In genomic region chr5:91383956-91384300, GRCh38 we compare ENCODE assay signal across 7 cellular contexts. TPM values are rescaled to one million over a fixed set of nuclear protein-coding genes. Genes with fewer than 3 reads are reported as not detected.
DNase-seq lines count a peak whose midpoint lies in the region; ATAC-seq, FAIRE-seq and TF ChIP-seq lines count a peak whose summit lies in the region.

No MANE protein-coding gene starts in this region.

- peaks cover 17% of the 10 kb centered on the region for H3K4me1 Mint-ChIP-seq in stimulated activated memory B cell treated with anti-CD40 and anti-IgM and Interleukin-4, amounts not matched to agents 10 μg/mL and 1 μg/mL and 100 μg/mL, for 72 hours

- H4K20me1 ChIP-seq in MM.1S (ENCODE audit: insufficient read depth, low read length) (no peaks in the 10 kb centered on the region), keratinocyte (ENCODE audit: control insufficient read depth, extremely low read depth, insufficient read depth, low read length) (no peaks in the 10 kb centered on the region)

- dilution Hi-C loops in keratinocyte (cut with MboI; ENCODE audit: extremely low pct_ligation_motif_present, low sequenced_read_pairs): loop anchor here (25.0 kb wide), 1 partner anchor 497 kb away; no protein-coding TSS in a partner anchor

- H3K27me3 ChIP-seq in MM.1S (replicated peaks; ENCODE audit: insufficient read depth, low read length) (no peaks in the 10 kb centered on the region), adipocyte (replicated peaks; ENCODE audit: control insufficient read depth, insufficient read depth, low read length) (no peaks in the 10 kb centered on the region), keratinocyte (ENCODE audit: control insufficient read depth, extremely low read depth, insufficient read depth, low read length) (no peaks in the 10 kb centered on the region)

- H3K9me2 ChIP-seq in MM.1S (replicated peaks; ENCODE audit: insufficient read depth, low read length): no peaks in the 10 kb centered on the region

- H3K79me2 ChIP-seq in MM.1S (ENCODE audit: low read length) (peaks cover 44% of the 10 kb centered on the region), keratinocyte (ENCODE audit: control insufficient read depth, insufficient read depth, low read length) (peaks cover 16% of the 10 kb centered on the region)

- peak overlapping the region; percentile 96 for H3K4me3 Mint-ChIP-seq in stimulated activated memory B cell treated with anti-CD40 and anti-IgM and Interleukin-4, amounts not matched to agents 10 μg/mL and 1 μg/mL and 100 μg/mL, for 72 hours

- H3F3A ChIP-seq in MM.1S (ENCODE audit: insufficient read depth, low read length): peaks cover 46% of the 10 kb centered on the region

- no peak for FAIRE-seq in keratinocyte (lab: Jason Lieb, UNC)

- peak overlapping the region; percentile 100 for H3K9ac ChIP-seq in MM.1S (ENCODE audit: low read length)
- H3K9ac ChIP-seq in adipocyte (ENCODE audit: low read length): peak overlapping the region; percentile 98
- peak overlapping the region; percentile 100 for H3K9ac ChIP-seq in keratinocyte (ENCODE audit: control insufficient read depth, extremely low read depth, insufficient read depth, low read length)

- H3K4me2 ChIP-seq in MM.1S (ENCODE audit: low read depth, low read length) (peak overlapping the region; percentile 97), keratinocyte (ENCODE audit: control insufficient read depth, extremely low read depth, insufficient read depth, low read depth, low read length) (peak overlapping the region; percentile 99)

- peak overlapping the region; percentile 80 for H3K4me3 ChIP-seq in MM.1S (ENCODE audit: low read length)
- H3K4me3 ChIP-seq in adipocyte (ENCODE audit: low read length): peak overlapping the region; percentile 99
- peak overlapping the region; percentile 75 to 99 (median 98) for H3K4me3 ChIP-seq in keratinocyte (ENCODE audit: control insufficient read depth in 2 of 3, extremely low read depth in 1 of 3, insufficient read depth in 2 of 3, low read depth in 1 of 3, low read length in 3 of 3)

- H3K36me3 ChIP-seq in MM.1S (replicated peaks; ENCODE audit: insufficient read depth, low read length) (no peaks in the 10 kb centered on the region), adipocyte (ENCODE audit: control insufficient read depth, insufficient read depth, low read length, severe bottlenecking) (no peaks in the 10 kb centered on the region), keratinocyte (ENCODE audit: control insufficient read depth in 2 of 2, extremely low read depth in 1 of 2, insufficient read depth in 2 of 2, low read length in 2 of 2) (no peaks in the 10 kb centered on the region)

- peak overlapping the region; percentile 97 for H3K27ac Mint-ChIP-seq in stimulated activated memory B cell treated with anti-CD40 and anti-IgM and Interleukin-4, amounts not matched to agents 10 μg/mL and 1 μg/mL and 100 μg/mL, for 72 hours

- H3K4me1 ChIP-seq in MM.1S (ENCODE audit: low read length): no peaks in the 10 kb centered on the region
- peaks cover 12% of the 10 kb centered on the region for H3K4me1 ChIP-seq in adipocyte (ENCODE audit: control insufficient read depth, insufficient read depth, low read length)
- peaks cover 5% of the 10 kb centered on the region for H3K4me1 ChIP-seq in keratinocyte (ENCODE audit: control insufficient read depth, extremely low read depth, insufficient read depth, low read length)

- H3K36me3 Mint-ChIP-seq in stimulated activated memory B cell treated with anti-CD40 and anti-IgM and Interleukin-4, amounts not matched to agents 10 μg/mL and 1 μg/mL and 100 μg/mL, for 72 hours: no peaks in the 10 kb centered on the region

- intact Hi-C loops in sciatic nerve (cut with DNase I): loop anchor here (2.0 kb wide), 1 partner anchor 281 kb away; no protein-coding TSS in a partner anchor

- H3K27me3 Mint-ChIP-seq in stimulated activated memory B cell treated with anti-CD40 and anti-IgM and Interleukin-4, amounts not matched to agents 10 μg/mL and 1 μg/mL and 100 μg/mL, for 72 hours: no peaks in the 10 kb centered on the region

- H3K9me1 ChIP-seq in keratinocyte (ENCODE audit: control insufficient read depth, extremely low read depth, insufficient read depth, low read length): no peaks in the 10 kb centered on the region

- no peaks in the 10 kb centered on the region for H3K9me3 Mint-ChIP-seq in stimulated activated memory B cell treated with anti-CD40 and anti-IgM and Interleukin-4, amounts not matched to agents 10 μg/mL and 1 μg/mL and 100 μg/mL, for 72 hours

- ATAC-seq in stimulated activated memory B cell treated with anti-CD40 and anti-IgM and Interleukin-4, amounts not matched to agents 10 μg/mL and 1 μg/mL and 100 μg/mL, for 72 hours: no peak
- ATAC-seq in sciatic nerve (no peak), GM21515 (IDR thresholded peaks at IDR 0.05; ENCODE audit: unreplicated experiment) (no peak)

- TF ChIP-seq CTCF in MM.1S (IDR thresholded peaks at IDR 0.05; ENCODE audit: low read length) (no peak), keratinocyte (optimal IDR thresholded peaks at IDR 0.05 in 1 of 3, IDR thresholded peaks at IDR 0.05 in 1 of 3, conservative IDR thresholded peaks at IDR 0.05 in 1 of 3; ENCODE audit: extremely low read depth in 1 of 3, insufficient read depth in 2 of 3, low read length in 3 of 3) (no peak)

- H2AFZ ChIP-seq in MM.1S (ENCODE audit: low read length) (peak overlapping the region; percentile 62), keratinocyte (ENCODE audit: control insufficient read depth, low read length) (peak overlapping the region; percentile 86)

- DNase-seq in EL (peak; percentile 20), MM.1S (peak; percentile 55), adipocyte (ENCODE audit: low read depth) (peak; percentile 42), keratinocyte (ENCODE audit: low read depth, low spot score) (no peak), sciatic nerve (ENCODE audit: low spot score) (no peak)

- peak overlapping the region; percentile 98 for H3K27ac ChIP-seq in MM.1S (ENCODE audit: low read length)
- peak overlapping the region; percentile 100 for H3K27ac ChIP-seq in keratinocyte (ENCODE audit: control insufficient read depth, insufficient read depth, low read length)

- H3K9me3 ChIP-seq in MM.1S (replicated peaks; ENCODE audit: insufficient read depth, low read length) (no peaks in the 10 kb centered on the region), adipocyte (ENCODE audit: control insufficient read depth, low read length) (no peaks in the 10 kb centered on the region), keratinocyte (ENCODE audit: control insufficient read depth, low read depth, low read length) (no peaks in the 10 kb centered on the region)

RNA-seq across cellular contexts. Expression of gene ARRDC3, which starts 0.8 kb away (rescaled TPM):
- polyA plus RNA-seq in keratinocyte: 3.2 to 8.9 TPM (median 7.1 TPM) in 3 replicates
- polyA plus RNA-seq in keratinocyte (2011; ENCODE audit: low read depth): 5.4 TPM
- polyA plus RNA-seq in keratinocyte (2011; cell fraction: cytosol; rRNA removed): 1.9 and 4.0 TPM in 2 replicates
- 4.1 and 5.0 TPM in 2 replicates for polyA plus RNA-seq in keratinocyte (2011; cell fraction: nucleus; rRNA removed)
- 4.8 and 18.1 TPM in 2 replicates for polyA plus RNA-seq in keratinocyte (2012; ENCODE audit: low replicate concordance)
- polyA minus RNA-seq in keratinocyte: 3.7 to 28.2 TPM (median 25.4 TPM) in 3 replicates
- polyA minus RNA-seq in keratinocyte (2011; cell fraction: cytosol; rRNA and poly(A)+ RNA removed): 28.2 TPM
- polyA minus RNA-seq in keratinocyte (2011; cell fraction: nucleus; rRNA and poly(A)+ RNA removed): 9.8 and 20.2 TPM in 2 replicates
- 178 TPM for total RNA-seq in sciatic nerve

Comparison
In these comparisons a context has a peak if more than half of its experiments do, and no peak if none do; other contexts are left out.
1. DNase-seq: peak in EL (single experiment), MM.1S (single experiment) and adipocyte (single experiment); none in keratinocyte (single experiment) and sciatic nerve (single experiment).
2. Peak in every context shown above with its lines, with median percentiles within 50 percentile points of each other: H3K4me3 ChIP-seq and H3K9ac ChIP-seq.